ENCODE assay signal across 8 cellular contexts in the genomic region with DNA sequence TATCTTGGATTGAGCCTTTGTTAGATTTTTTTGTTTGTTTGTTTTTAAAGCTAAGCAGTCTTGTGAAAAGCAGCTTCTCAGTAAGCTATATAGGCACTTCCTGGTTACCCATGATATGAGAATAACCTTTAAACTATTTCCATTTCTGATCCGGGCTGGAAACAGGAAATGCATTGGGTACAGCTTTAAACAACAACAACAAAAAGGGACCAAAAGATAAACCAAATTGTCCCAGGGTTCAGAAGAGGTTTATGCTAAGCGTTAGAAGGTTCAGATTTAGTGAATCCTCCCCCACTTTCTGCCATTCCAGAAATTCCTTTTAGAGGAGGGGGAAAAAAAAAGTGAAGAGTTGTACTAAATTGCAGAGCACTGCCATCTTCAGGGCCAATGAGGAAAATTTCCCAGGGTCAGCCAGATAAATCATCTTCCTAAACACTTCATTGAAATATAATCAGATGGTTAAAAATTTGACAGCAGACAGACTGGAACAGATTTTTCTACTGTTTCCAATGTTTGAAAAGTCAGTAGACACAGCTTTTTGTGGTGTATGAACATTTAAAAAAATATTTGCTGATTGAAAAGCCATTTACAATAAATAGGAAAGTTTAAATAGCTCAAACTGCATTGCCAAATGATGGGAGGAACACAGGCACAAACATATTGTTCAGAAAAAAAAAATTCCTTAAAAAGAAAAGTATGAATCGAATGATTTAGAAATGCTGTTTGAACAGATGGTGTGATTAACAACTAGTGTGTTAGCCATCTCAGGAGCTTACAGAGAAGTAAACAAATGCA.
DNase-seq lines count a peak whose midpoint lies in the region; ATAC-seq lines count a peak whose summit lies in the region.

No MANE protein-coding gene starts in this region.

- H3K27ac Mint-ChIP-seq in activated CD4-positive, alpha-beta T cell treated with anti-CD3 and anti-CD28 coated beads, Interleukin-2, amount 10 ng/mL, durations not matched to agents 7 days and 5 days: no peak overlapping the region

- POLR2A ChIA-PET in activated CD4-positive, alpha-beta T cell treated with anti-CD3 and anti-CD28 coated beads, Interleukin-2, amount 10 ng/mL, durations not matched to agents 7 days and 5 days (lab: Charles Lee): no interaction called here

- ATAC-seq in GM21447 (IDR thresholded peaks at IDR 0.05; ENCODE audit: unreplicated experiment) (no peak), HG03354 (IDR thresholded peaks at IDR 0.05; ENCODE audit: poor library complexity, severe bottlenecking, unreplicated experiment) (no peak)

- CTCF ChIA-PET in activated CD4-positive, alpha-beta T cell treated with anti-CD3 and anti-CD28 coated beads, Interleukin-2, amount 10 ng/mL, durations not matched to agents 7 days and 5 days (lab: Charles Lee): interaction anchor here (0.7 to 1.3 kb wide), 4 partner anchors 10 to 860 kb away, joined by 3 to 5 read pairs (median 3); no protein-coding TSS in a partner anchor

- peak; percentile 82 for DNase-seq in ELF-1 (ENCODE audit: low read depth, low spot score)
- peak; percentile 79 for DNase-seq in LoVo (ENCODE audit: low spot score)
- DNase-seq in SW480 (ENCODE audit: low spot score): peak; percentile 81
- peak; percentile 82 for DNase-seq in glomerular endothelial cell (ENCODE audit: extremely low read depth, low read depth, low spot score)
- peak; percentile 36 for DNase-seq in pons (ENCODE audit: low spot score)
- DNase-seq in activated CD4-positive, alpha-beta T cell treated with anti-CD3 and anti-CD28 coated beads, Interleukin-2, amount 10 ng/mL, durations not matched to agents 7 days and 5 days: no peak

- H3K36me3 Mint-ChIP-seq in activated CD4-positive, alpha-beta T cell treated with anti-CD3 and anti-CD28 coated beads, Interleukin-2, amount 10 ng/mL, durations not matched to agents 7 days and 5 days (ENCODE audit: low read depth): no peaks in the 10 kb centered on the region

- H3K4me3 Mint-ChIP-seq in activated CD4-positive, alpha-beta T cell treated with anti-CD3 and anti-CD28 coated beads, Interleukin-2, amount 10 ng/mL, durations not matched to agents 7 days and 5 days: no peak overlapping the region

- peaks cover 7% of the 10 kb centered on the region for H3K27me3 Mint-ChIP-seq in activated CD4-positive, alpha-beta T cell treated with anti-CD3 and anti-CD28 coated beads, Interleukin-2, amount 10 ng/mL, durations not matched to agents 7 days and 5 days

- H3K9me3 Mint-ChIP-seq in activated CD4-positive, alpha-beta T cell treated with anti-CD3 and anti-CD28 coated beads, Interleukin-2, amount 10 ng/mL, durations not matched to agents 7 days and 5 days: no peaks in the 10 kb centered on the region

- H3K4me1 Mint-ChIP-seq in activated CD4-positive, alpha-beta T cell treated with anti-CD3 and anti-CD28 coated beads, Interleukin-2, amount 10 ng/mL, durations not matched to agents 7 days and 5 days: peaks cover 5% of the 10 kb centered on the region
